10 cellular contexts compared by ENCODE assay signal in the genomic region with DNA sequence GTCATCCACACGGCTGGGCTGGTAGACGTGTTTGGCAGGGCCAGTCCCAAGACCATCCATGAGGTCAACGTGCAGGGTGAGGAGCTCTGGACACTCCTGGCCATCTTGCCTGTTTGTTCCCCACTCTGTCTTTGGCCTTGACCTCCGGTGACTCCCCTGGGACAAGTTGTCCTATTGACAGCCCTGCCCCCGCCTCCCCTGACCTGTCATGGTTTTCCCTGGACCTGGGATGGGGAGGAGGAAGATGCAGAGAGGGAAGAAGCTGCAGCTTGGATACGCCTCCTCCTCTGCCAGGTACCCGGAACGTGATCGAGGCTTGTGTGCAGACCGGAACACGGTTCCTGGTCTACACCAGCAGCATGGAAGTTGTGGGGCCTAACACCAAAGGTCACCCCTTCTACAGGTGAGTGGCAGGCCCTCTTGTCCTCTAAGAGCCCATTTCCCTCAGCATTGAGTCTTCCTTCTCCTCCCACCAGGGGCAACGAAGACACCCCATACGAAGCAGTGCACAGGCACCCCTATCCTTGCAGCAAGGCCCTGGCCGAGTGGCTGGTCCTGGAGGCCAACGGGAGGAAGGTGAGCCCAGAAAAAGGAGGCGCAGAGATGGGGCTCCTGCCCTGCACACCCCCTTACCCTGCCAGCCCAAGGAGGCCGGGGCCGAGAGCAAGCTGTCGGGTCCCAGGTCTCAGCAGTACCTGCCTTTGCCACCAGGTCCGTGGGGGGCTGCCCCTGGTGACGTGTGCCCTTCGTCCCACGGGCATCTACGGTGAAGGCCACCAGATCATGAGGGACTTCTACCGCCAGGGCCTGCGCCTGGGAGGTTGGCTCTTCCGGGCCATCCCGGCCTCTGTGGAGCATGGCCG. TPM values are rescaled to one million over a fixed set of nuclear protein-coding genes. Genes with fewer than 3 reads are reported as not detected.
DNase-seq lines count a peak whose midpoint lies in the region; ATAC-seq and TF ChIP-seq lines count a peak whose summit lies in the region.
"Had no signal": no experiment of that assay in that cellular context is flagged by ENCODE, and none has a peak within 500 bp of the region (broad histone marks: within the 10 kb centered on the region; RNA-seq: fewer than 3 reads in every experiment).

No MANE protein-coding gene starts in this region.

- H3K9ac ChIP-seq in GM23248 = peak overlapping the region; percentile 80

- H3K4me1 Mint-ChIP-seq in nephron = no peaks in the 10 kb centered on the region
- H3K4me1 Mint-ChIP-seq: central memory CD8-positive, alpha-beta T cell had no signal

- H3K27me3 ChIP-seq in GM23248 (replicated peaks; ENCODE audit: insufficient read depth) (no peaks in the 10 kb centered on the region), brain microvascular endothelial cell (replicated peaks) (no peaks in the 10 kb centered on the region), uterus (no peaks in the 10 kb centered on the region)

- peak overlapping the region; percentile 77 for H3K4me2 ChIP-seq in GM23248 (ENCODE audit: unreplicated experiment)

- WGBS in GM23248 (ENCODE audit: low coverage in 1 of 2, low lambda C conversion rate in 2 of 2, missing lambda C conversion rate in 2 of 2), 2 experiments = 90 to 91% methylated on average over 29 of the region's 29 CpGs

- peak overlapping the region in 2 of 3 experiments; percentile 32 to 40 for H3K4me3 Mint-ChIP-seq in nephron
- H3K4me3 Mint-ChIP-seq: central memory CD8-positive, alpha-beta T cell had no signal

- intact Hi-C loops in uterus (cut with DNase I; ENCODE audit: low total_unique reads) = loop anchor here (10.0 kb wide), 1 partner anchor 458 kb away; the partner anchor contains the start of gene ZNF843

- H3K4me3 ChIP-seq in GM23248 = peak overlapping the region; percentile 73; the same call in 1 of the 2 replicates
- no peak overlapping the region for H3K4me3 ChIP-seq in brain microvascular endothelial cell (ENCODE audit: low read depth, low read length)
- H3K4me3 ChIP-seq in uterus = no peak overlapping the region

- H3K4me1 ChIP-seq in GM23248 (ENCODE audit: insufficient read depth) = peaks cover 19% of the 10 kb centered on the region
- H3K4me1 ChIP-seq in uterus = peaks cover 0 to 7% of the 10 kb centered on the region in 2 donors
- H3K4me1 ChIP-seq: prostate gland had no signal

- peaks cover 13% of the 10 kb centered on the region for H3F3A ChIP-seq in GM23248 (ENCODE audit: insufficient read depth)

- no peaks in the 10 kb centered on the region for H4K20me1 ChIP-seq in GM23248 (ENCODE audit: insufficient read depth)

- ATAC-seq in HG02885 (IDR thresholded peaks at IDR 0.05; ENCODE audit: poor library complexity, unreplicated experiment) = no peak

- TF ChIP-seq POLR2A in uterus (IDR thresholded peaks at IDR 0.05) = no peak

- H3K27ac ChIP-seq in GM23248 = peak overlapping the region; percentile 36
- H3K27ac ChIP-seq in brain microvascular endothelial cell = no peak overlapping the region
- no peak overlapping the region for H3K27ac ChIP-seq in uterus
- H3K27ac ChIP-seq: prostate gland had no signal

- H3K27me3 Mint-ChIP-seq in nephron (ENCODE audit: low read depth) = no peaks in the 10 kb centered on the region
- H3K27me3 Mint-ChIP-seq: central memory CD8-positive, alpha-beta T cell had no signal

- DNase-seq in GM23248 (no peak), brain microvascular endothelial cell (no peak), uterus (no peak), foreskin melanocyte (no peak)
- DNase-seq: activated CD4-positive, CD25-positive, alpha-beta regulatory T cell treated with anti-CD3 and anti-CD28 coated beads, Interleukin-2, amount 50 U/mL, for 72 hours; NCI-H2081 treated with DMSO at 0.1 percent for 48 hours had no signal

- TF ChIP-seq CTCF in brain microvascular endothelial cell (IDR thresholded peaks at IDR 0.05; ENCODE audit: low read depth, low read length, missing control alignments) (peak; percentile 5), nephron (IDR thresholded peaks at IDR 0.05; ENCODE audit: unreplicated experiment in 3 of 3) (no peak), uterus (IDR thresholded peaks at IDR 0.05) (no peak)

- in situ Hi-C loops in GM23248 (cut with MboI) = loop anchor here (25.0 kb wide), 1 partner anchor 451 kb away; the partner anchor contains the start of genes COX6A2 and ZNF843
- in situ Hi-C loops in brain microvascular endothelial cell (cut with HindIII; ENCODE audit: low pct_ligation_motif_present, low sequenced_read_pairs) = no loop called here

- H3K36me3 Mint-ChIP-seq in nephron (ENCODE audit: low read depth) = peaks cover 13% of the 10 kb centered on the region

- H3K9me2 ChIP-seq in GM23248 (ENCODE audit: insufficient read depth) = no peaks in the 10 kb centered on the region

- H3K36me3 ChIP-seq in GM23248 (ENCODE audit: low read depth) (0 out of 2 replicates have a peak, but pooled peaks cover 3% of the 10 kb centered on the region), brain microvascular endothelial cell (replicated peaks) (peaks cover 12% of the 10 kb centered on the region), uterus (no peaks in the 10 kb centered on the region)

- H3K9me3 ChIP-seq in GM23248 (ENCODE audit: low read depth) (no peaks in the 10 kb centered on the region), uterus (no peaks in the 10 kb centered on the region)
- H3K9me3 ChIP-seq: prostate gland had no signal

- H3K9me3 Mint-ChIP-seq in nephron = no peaks in the 10 kb centered on the region
- H3K9me3 Mint-ChIP-seq: central memory CD8-positive, alpha-beta T cell had no signal

- no peaks in the 10 kb centered on the region for H3K79me2 ChIP-seq in GM23248 (ENCODE audit: insufficient read depth)

- H3K27ac Mint-ChIP-seq in nephron = no peak overlapping the region

- no peak overlapping the region for H2AFZ ChIP-seq in GM23248

RNA-seq across cellular contexts. Expression of gene HSD3B7, which starts 1.4 kb away (rescaled TPM):
- total RNA-seq in GM23248 (2014; rRNA removed; shearing (Covaris generic)) = 69.7 and 73.2 TPM in 2 replicates
- 40.2 and 40.9 TPM in 2 replicates for polyA plus RNA-seq in GM23248 (2016; fragmentation: Nextera tagmentation; extraction: Ambion mirVana)
- 10 to 100 TPM in 2 of 4 donors, 1 to 10 TPM in 2; 7.2 to 18.0 (median 11.3) TPM for total RNA-seq in uterus

RNA-seq across cellular contexts. Expression of gene STX1B, which starts 24.1 kb away (rescaled TPM):
- 2.0 and 2.3 TPM in 2 replicates for total RNA-seq in GM23248 (2014; rRNA removed; shearing (Covaris generic))
- 0.23 and 0.46 TPM in 2 replicates for polyA plus RNA-seq in GM23248 (2016; fragmentation: Nextera tagmentation; extraction: Ambion mirVana)
- total RNA-seq in uterus = 1 to 10 TPM in 3 of 4 donors, under 1 TPM in 1; 0.88 to 2.6 (median 2.5) TPM

RNA-seq across cellular contexts. Expression of gene SETD1A, which starts 28.8 kb away (rescaled TPM):
- 2.0 and 2.3 TPM in 2 replicates for total RNA-seq in GM23248 (2014; rRNA removed; shearing (Covaris generic))
- polyA plus RNA-seq in GM23248 (2016; fragmentation: Nextera tagmentation; extraction: Ambion mirVana) = 4.0 and 5.9 TPM in 2 replicates
- 10 to 100 TPM in 1 of 4 donors, 1 to 10 TPM in 3; 2.1 to 31.7 (median 3.5) TPM for total RNA-seq in uterus

RNA-seq across cellular contexts. Expression of gene ORAI3, which starts 37.5 kb away (rescaled TPM):
- total RNA-seq in GM23248 (2014; rRNA removed; shearing (Covaris generic)) = 36.1 and 39.7 TPM in 2 replicates
- 30.9 and 31.6 TPM in 2 replicates for polyA plus RNA-seq in GM23248 (2016; fragmentation: Nextera tagmentation; extraction: Ambion mirVana)
- 10 to 100 TPM; 21.7 to 65.0 (median 27.9) TPM for total RNA-seq in uterus

RNA-seq across cellular contexts. Expression of gene STX4, which starts 47.0 kb away (rescaled TPM):
- total RNA-seq in GM23248 (2014; rRNA removed; shearing (Covaris generic)) = 24.9 and 25.8 TPM in 2 replicates
- 49.3 and 52.1 TPM in 2 replicates for polyA plus RNA-seq in GM23248 (2016; fragmentation: Nextera tagmentation; extraction: Ambion mirVana)
- 100 to 1,000 TPM in 1 of 4 donors, 10 to 100 TPM in 3; 26.2 to 114 (median 85.1) TPM for total RNA-seq in uterus
